ENCODE assay signal across 8 cellular contexts in the genomic region with DNA sequence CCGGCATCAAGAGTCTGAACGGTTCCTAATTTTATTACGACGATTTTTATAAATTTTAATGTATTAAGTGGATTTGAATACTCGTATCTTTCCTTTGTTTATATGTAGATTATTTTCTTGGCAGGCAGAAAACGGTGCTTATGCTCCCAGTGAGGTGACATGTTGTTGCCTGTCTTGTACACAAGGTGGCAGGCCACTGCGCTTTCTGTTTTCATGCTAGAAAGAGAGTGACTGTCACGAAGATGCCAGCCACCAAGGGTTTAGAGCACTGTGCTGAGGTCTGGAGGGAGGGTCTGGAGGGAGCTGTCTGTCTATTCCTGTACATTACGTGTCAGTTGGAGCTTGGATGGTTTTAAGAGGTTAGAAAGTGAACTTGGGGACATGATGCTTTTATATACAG.
A peak's percentile ranks its signal among the peaks of the same experiment; 100 is the strongest.
DNase-seq lines count a peak whose midpoint lies in the region; ATAC-seq, FAIRE-seq and TF ChIP-seq lines count a peak whose summit lies in the region.

No MANE protein-coding gene starts in this region.

- peak; percentile 95 for ATAC-seq in GM18511 (IDR thresholded peaks at IDR 0.05; ENCODE audit: unreplicated experiment)
- peak; percentile 77 for ATAC-seq in HG03103 (IDR thresholded peaks at IDR 0.05; ENCODE audit: low read depth, unreplicated experiment)

- TF ChIP-seq CTCF in Peyer's patch (IDR thresholded peaks at IDR 0.05) (peak in 4 of 6 experiments; percentile 35 to 55 (median 50)), keratinocyte (optimal IDR thresholded peaks at IDR 0.05 in 1 of 3, IDR thresholded peaks at IDR 0.05 in 1 of 3, conservative IDR thresholded peaks at IDR 0.05 in 1 of 3; ENCODE audit: extremely low read depth in 1 of 3, insufficient read depth in 2 of 3, low read length in 3 of 3) (peak; percentile 49 to 65 (median 52))

- FAIRE-seq in keratinocyte (lab: Jason Lieb, UNC), result no peak

- peak; percentile 70 for DNase-seq in Ammon's horn (ENCODE audit: low spot score)
- DNase-seq in Peyer's patch, result peak in 2 of 3 donors; percentile 42 to 60
- DNase-seq in activated naive CD8-positive, alpha-beta T cell treated with anti-CD3 and anti-CD28 coated beads for 36 hours, result peak; percentile 15
- DNase-seq in keratinocyte (ENCODE audit: low read depth, low spot score), result no peak
- peak; percentile 1 for DNase-seq in stimulated activated CD8-positive, alpha-beta memory T cell treated with anti-CD3 and anti-CD28 coated beads, Interleukin-12 subunit alpha, Interleukin-12 subunit beta, amount 100 ng/mL, for 1 hour (ENCODE audit: low read depth)
- DNase-seq in ecto neural progenitor cell (ENCODE audit: low spot score), result no peak

- peaks cover 15% of the 10 kb centered on the region for H3K27me3 Mint-ChIP-seq in activated naive CD8-positive, alpha-beta T cell treated with anti-CD3 and anti-CD28 coated beads for 36 hours

- no peak overlapping the region for H2AFZ ChIP-seq in keratinocyte (ENCODE audit: control insufficient read depth, low read length)

- H3K36me3 ChIP-seq in Peyer's patch (no peaks in the 10 kb centered on the region), keratinocyte (ENCODE audit: control insufficient read depth in 2 of 2, extremely low read depth in 1 of 2, insufficient read depth in 2 of 2, low read length in 2 of 2) (no peaks in the 10 kb centered on the region)

- H3K27ac ChIP-seq in Peyer's patch, result no peak overlapping the region
- peak overlapping the region; percentile 4 for H3K27ac ChIP-seq in keratinocyte (ENCODE audit: control insufficient read depth, insufficient read depth, low read length)

- H3K9me1 ChIP-seq in keratinocyte (ENCODE audit: control insufficient read depth, extremely low read depth, insufficient read depth, low read length), result no peaks in the 10 kb centered on the region

- H3K4me3 ChIP-seq in Peyer's patch (no peak overlapping the region), keratinocyte (ENCODE audit: control insufficient read depth in 2 of 3, extremely low read depth in 1 of 3, insufficient read depth in 2 of 3, low read depth in 1 of 3, low read length in 3 of 3) (no peak overlapping the region)

- no peaks in the 10 kb centered on the region for H3K9me3 Mint-ChIP-seq in activated naive CD8-positive, alpha-beta T cell treated with anti-CD3 and anti-CD28 coated beads for 36 hours

- no peaks in the 10 kb centered on the region for H3K79me2 ChIP-seq in keratinocyte (ENCODE audit: control insufficient read depth, insufficient read depth, low read length)

- no peak overlapping the region for H3K27ac Mint-ChIP-seq in activated naive CD8-positive, alpha-beta T cell treated with anti-CD3 and anti-CD28 coated beads for 36 hours

- H3K9ac ChIP-seq in keratinocyte (ENCODE audit: control insufficient read depth, extremely low read depth, insufficient read depth, low read length), result no peak overlapping the region

- H3K4me3 Mint-ChIP-seq in activated naive CD8-positive, alpha-beta T cell treated with anti-CD3 and anti-CD28 coated beads for 36 hours, result no peak overlapping the region

- peak overlapping the region; percentile 39 for H3K4me2 ChIP-seq in keratinocyte (ENCODE audit: control insufficient read depth, extremely low read depth, insufficient read depth, low read depth, low read length)

- dilution Hi-C loops in keratinocyte (cut with MboI; ENCODE audit: extremely low pct_ligation_motif_present, low sequenced_read_pairs), result no loop called here

- H3K27me3 ChIP-seq in Peyer's patch (no peaks in the 10 kb centered on the region), keratinocyte (ENCODE audit: control insufficient read depth, extremely low read depth, insufficient read depth, low read length) (no peaks in the 10 kb centered on the region)

- no peak for TF ChIP-seq POLR2A in Peyer's patch (IDR thresholded peaks at IDR 0.05)

- H4K20me1 ChIP-seq in keratinocyte (ENCODE audit: control insufficient read depth, extremely low read depth, insufficient read depth, low read length), result no peaks in the 10 kb centered on the region

- H3K4me1 ChIP-seq in Peyer's patch, result no peaks in the 10 kb centered on the region
- no peaks in the 10 kb centered on the region for H3K4me1 ChIP-seq in keratinocyte (ENCODE audit: control insufficient read depth, extremely low read depth, insufficient read depth, low read length)

- no peaks in the 10 kb centered on the region for H3K36me3 Mint-ChIP-seq in activated naive CD8-positive, alpha-beta T cell treated with anti-CD3 and anti-CD28 coated beads for 36 hours

- peaks cover 5% of the 10 kb centered on the region for H3K4me1 Mint-ChIP-seq in activated naive CD8-positive, alpha-beta T cell treated with anti-CD3 and anti-CD28 coated beads for 36 hours

- H3K9me3 ChIP-seq in Peyer's patch (no peaks in the 10 kb centered on the region), keratinocyte (ENCODE audit: control insufficient read depth, low read depth, low read length) (no peaks in the 10 kb centered on the region)

Comparison
In these comparisons a context has a peak if more than half of its experiments do, and no peak if none do; other contexts are left out.
1. DNase-seq: peak in Ammon's horn (single experiment), Peyer's patch (2 of 3), activated naive CD8-positive, alpha-beta T cell treated with anti-CD3 and anti-CD28 coated beads for 36 hours (single experiment) and stimulated activated CD8-positive, alpha-beta memory T cell treated with anti-CD3 and anti-CD28 coated beads, Interleukin-12 subunit alpha, Interleukin-12 subunit beta, amount 100 ng/mL, for 1 hour (single experiment); none in keratinocyte (single experiment) and ecto neural progenitor cell (single experiment).